18 cellular contexts compared by ENCODE assay signal in genomic region chr5:13859285-13859684, GRCh38.
"Had no signal": no experiment of that assay in that cellular context is flagged by ENCODE, and none has a peak within 500 bp of the region (broad histone marks: within the 10 kb centered on the region; RNA-seq: fewer than 3 reads in every experiment).

No MANE protein-coding gene starts in this region.

- H3K36me3 Mint-ChIP-seq: naive thymus-derived CD8-positive, alpha-beta T cell had no signal

- H3K27ac ChIP-seq: coronary artery, foreskin keratinocyte, lower lobe of right lung, neutrophil, VCaP had no signal

- H3K4me2 ChIP-seq: smooth muscle cell had no signal

- ATAC-seq: activated CD8-positive, alpha-beta T cell treated with anti-CD3 and anti-CD28 coated beads, Interleukin-2, amount 10 ng/mL, durations not matched to agents 7 days and 5 days; foreskin keratinocyte; left cardiac atrium; lower lobe of right lung; naive thymus-derived CD8-positive, alpha-beta T cell; right cardiac atrium had no signal

- H3K36me3 ChIP-seq: lower lobe of right lung, neutrophil had no signal

- H3K4me1 Mint-ChIP-seq: naive thymus-derived CD8-positive, alpha-beta T cell had no signal

- H3K27ac Mint-ChIP-seq: activated CD8-positive, alpha-beta T cell treated with anti-CD3 and anti-CD28 coated beads, Interleukin-2, amount 10 ng/mL, durations not matched to agents 7 days and 5 days; activated naive CD4-positive, alpha-beta T cell treated with anti-CD3 and anti-CD28 coated beads for 36 hours; naive thymus-derived CD8-positive, alpha-beta T cell had no signal

- H3K4me3 Mint-ChIP-seq: activated CD8-positive, alpha-beta T cell treated with anti-CD3 and anti-CD28 coated beads, Interleukin-2, amount 10 ng/mL, durations not matched to agents 7 days and 5 days; activated naive CD4-positive, alpha-beta T cell treated with anti-CD3 and anti-CD28 coated beads for 36 hours; naive thymus-derived CD8-positive, alpha-beta T cell had no signal

- DNase-seq: activated CD4-positive, alpha-beta T cell treated with anti-CD3 and anti-CD28 coated beads for 48 hours; activated CD8-positive, alpha-beta memory T cell treated with anti-CD3 and anti-CD28 coated beads, Interleukin-2, amount 50 U/mL, for 48 hours; activated CD8-positive, alpha-beta T cell treated with anti-CD3 and anti-CD28 coated beads, Interleukin-2, amount 10 ng/mL, durations not matched to agents 7 days and 5 days; activated naive CD4-positive, alpha-beta T cell treated with anti-CD3 and anti-CD28 coated beads for 36 hours; central memory CD4-positive, alpha-beta T cell; effector CD4-positive, alpha-beta T cell; foreskin keratinocyte; head of caudate nucleus; left cardiac atrium; lower lobe of right lung; midbrain; naive thymus-derived CD8-positive, alpha-beta T cell; right cardiac atrium had no signal

- H3K9me3 ChIP-seq: neutrophil had no signal

- H3K4me3 ChIP-seq: coronary artery, lower lobe of right lung, smooth muscle cell had no signal

- H3K4me1 ChIP-seq: foreskin keratinocyte, lower lobe of right lung had no signal

- FAIRE-seq: endothelial cell of umbilical vein had no signal

- H3K27me3 ChIP-seq: foreskin keratinocyte, neutrophil had no signal
